ENCODE assay signal across 19 cellular contexts in the genomic region with DNA sequence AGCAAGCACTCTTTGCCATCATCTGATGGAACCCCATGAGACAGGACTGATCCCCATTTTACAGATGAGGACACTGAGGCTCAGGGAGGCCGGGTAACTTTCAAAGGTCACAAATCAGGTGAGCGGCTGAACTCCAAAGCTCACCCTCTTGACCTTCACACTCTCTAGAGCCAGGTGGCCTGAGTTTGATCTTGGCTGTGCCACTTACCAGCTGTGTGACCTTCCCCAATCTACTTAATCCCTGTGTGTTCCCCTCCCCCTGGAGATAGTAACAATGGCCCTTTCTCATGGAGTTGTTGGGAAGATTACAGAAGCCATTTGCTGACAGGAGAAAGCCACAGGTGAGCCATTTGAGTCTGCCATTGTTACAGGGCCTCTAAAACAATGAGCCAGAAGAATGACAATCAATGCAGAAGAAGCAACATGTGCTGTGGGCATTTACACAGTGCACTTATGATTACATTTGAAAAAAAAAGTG. TPM values are rescaled to one million over a fixed set of nuclear protein-coding genes. Genes with fewer than 3 reads are reported as not detected.
A peak's percentile ranks its signal among the peaks of the same experiment; 100 is the strongest.
DNase-seq lines count a peak whose midpoint lies in the region; ATAC-seq, FAIRE-seq and TF ChIP-seq lines count a peak whose summit lies in the region.
"Had no signal": no experiment of that assay in that cellular context is flagged by ENCODE, and none has a peak within 500 bp of the region (broad histone marks: within the 10 kb centered on the region; RNA-seq: fewer than 3 reads in every experiment).

No MANE protein-coding gene starts in this region.

- no peak overlapping the region for H2AFZ ChIP-seq in H1 (ENCODE audit: low read length)
- no peak overlapping the region for H2AFZ ChIP-seq in neural progenitor cell (replicated peaks)

- no peak overlapping the region for H2BK120ac ChIP-seq in H1 (replicated peaks; ENCODE audit: low read depth, low read length)

- peaks cover 2% of the 10 kb centered on the region for H3K27me3 Mint-ChIP-seq in neural progenitor cell (ENCODE audit: insufficient read depth, low read depth)

- no peak overlapping the region for H3K18ac ChIP-seq in H1 (ENCODE audit: extremely low read depth, low read length)

- H3K4me1 Mint-ChIP-seq in neural progenitor cell = peaks cover 29% of the 10 kb centered on the region

- H4K5ac ChIP-seq in H1 (ENCODE audit: insufficient read length, low read depth, low read length) = no peak overlapping the region

- 62% methylated on average over 2 of the region's 2 CpGs; no CpG with 5 or more reads in 1 of the 2 experiments for WGBS in H1 (ENCODE audit: extremely low coverage in 1 of 2, insufficient coverage in 1 of 2, insufficient read length in 1 of 2, insufficient replicate concordance in 2 of 2, low coverage in 1 of 2, low lambda C conversion rate in 2 of 2, missing lambda C conversion rate in 1 of 2), 2 experiments

- H2BK5ac ChIP-seq in H1 (ENCODE audit: low read depth, low read length) = peak overlapping the region; percentile 21; the same call in 1 of the 2 replicates

- H3K23ac ChIP-seq in H1 (ENCODE audit: insufficient read length) = no peak overlapping the region

- H4K20me1 ChIP-seq in H1 (replicated peaks in 1 of 2; ENCODE audit: control insufficient read depth in 1 of 2, insufficient read depth in 2 of 2, low read length in 2 of 2) (no peaks in the 10 kb centered on the region), neural progenitor cell (ENCODE audit: low read depth) (peaks cover 16% of the 10 kb centered on the region)
- H4K20me1 ChIP-seq: BLaER1 treated with 17β-estradiol and CSF1 and Interleukin-3, amounts not matched to agents 10 nM and 100 nM had no signal

- ATAC-seq in HG02610 (IDR thresholded peaks at IDR 0.05; ENCODE audit: unreplicated experiment) = no peak
- ATAC-seq: PC-3 had no signal

- H3K4me1 ChIP-seq in H1 (replicated peaks in 1 of 4; ENCODE audit: control insufficient read depth in 3 of 4, insufficient read depth in 4 of 4, low read length in 3 of 4) (peaks cover 4 to 14% (median 8%) of the 10 kb centered on the region in 4 experiments), neural progenitor cell (peaks cover 8% of the 10 kb centered on the region)
- H3K4me1 ChIP-seq: SJSA1 had no signal

- CTCF ChIA-PET in H1 (lab: Charles Lee; ENCODE audit: partially characterized antibody) = no interaction called here

- H3K27ac ChIP-seq in H1 (ENCODE audit: low read depth, low read length) (no peak overlapping the region), neural progenitor cell (no peak overlapping the region)
- H3K27ac ChIP-seq: BLaER1 treated with 17β-estradiol and CSF1 and Interleukin-3, amounts not matched to agents 10 nM and 100 nM; SJSA1 had no signal

- POLR2A ChIA-PET in H1 (lab: Charles Lee; ENCODE audit: partially characterized antibody) = interaction anchor here (0.6 to 2.2 kb wide), 3 partner anchors 10 to 91 kb away, joined by 3 to 4 read pairs (median 3); no protein-coding TSS in a partner anchor

- peak; percentile 60 to 99 for TF ChIP-seq EP300 in H1 (IDR thresholded peaks at IDR 0.05; ENCODE audit: borderline replicate concordance in 1 of 2, low read depth in 2 of 2, low read length in 2 of 2)

- TF ChIP-seq RAD21 in H1 (IDR thresholded peaks at IDR 0.05 in 1 of 2, conservative IDR thresholded peaks at IDR 0.05 in 1 of 2; ENCODE audit: low read depth in 2 of 2, low read length in 2 of 2) = no peak; a peak in 1 of 4 replicates

- H4K8ac ChIP-seq in H1 (ENCODE audit: extremely low read depth, insufficient read depth, low read length) = no peak overlapping the region; the same call in 1 of the 2 replicates

- H2AK5ac ChIP-seq in H1 (ENCODE audit: low read depth, low read length) = no peak overlapping the region

- H3K4me3 ChIP-seq in H1 (ENCODE audit: extremely low read depth in 1 of 4, insufficient read depth in 2 of 4, low read depth in 3 of 4, low read length in 4 of 4) (no peak overlapping the region), neural progenitor cell (no peak overlapping the region)
- H3K4me3 ChIP-seq: BLaER1 treated with 17β-estradiol and CSF1 and Interleukin-3, amounts not matched to agents 10 nM and 100 nM; SJSA1 had no signal

- H3F3A ChIP-seq in neural progenitor cell (ENCODE audit: low read depth) = no peaks in the 10 kb centered on the region

- H2BK12ac ChIP-seq in H1 (ENCODE audit: low read depth, low read length) = peak overlapping the region; percentile 69; the same call in 1 of the 2 replicates

- H3K9ac ChIP-seq in H1 (replicated peaks in 1 of 4; ENCODE audit: extremely low read depth in 1 of 4, low read depth in 3 of 4, low read length in 3 of 4) (no peak overlapping the region), neural progenitor cell (no peak overlapping the region)
- H3K9ac ChIP-seq: BLaER1 treated with 17β-estradiol and CSF1 and Interleukin-3, amounts not matched to agents 10 nM and 100 nM had no signal

- peak; percentile 98 for FAIRE-seq in H1 (lab: Jason Lieb, UNC)
- FAIRE-seq: GM19239 had no signal

- no peaks in the 10 kb centered on the region for H3K9me3 Mint-ChIP-seq in neural progenitor cell

- peaks cover 35% of the 10 kb centered on the region for H3K36me3 Mint-ChIP-seq in neural progenitor cell

- peaks cover 4 to 47% (median 18%) of the 10 kb centered on the region in 4 experiments; a peak in 6 of 7 replicates for H3K27me3 ChIP-seq in H1 (replicated peaks in 1 of 4; ENCODE audit: control insufficient read depth in 3 of 4, extremely low read depth in 1 of 4, insufficient read depth in 3 of 4, low read length in 3 of 4)
- H3K27me3 ChIP-seq in neural progenitor cell = peaks cover 16% of the 10 kb centered on the region
- H3K27me3 ChIP-seq: BLaER1 treated with 17β-estradiol and CSF1 and Interleukin-3, amounts not matched to agents 10 nM and 100 nM had no signal

- H3K36me3 ChIP-seq in H1 (ENCODE audit: control insufficient read depth in 2 of 4, insufficient read depth in 4 of 4, low read length in 3 of 4) (no peaks in the 10 kb centered on the region; a peak in 1 of 8 replicates), neural progenitor cell (no peaks in the 10 kb centered on the region)
- H3K36me3 ChIP-seq: BLaER1 treated with 17β-estradiol and CSF1 and Interleukin-3, amounts not matched to agents 10 nM and 100 nM; SJSA1 had no signal

- H3K4me2 ChIP-seq in H1 (ENCODE audit: insufficient read depth in 1 of 2, low read depth in 2 of 2, low read length in 2 of 2) = peak overlapping the region in 1 of 2 experiments; percentile 27; a peak in 1 of 4 replicates
- no peak overlapping the region for H3K4me2 ChIP-seq in neural progenitor cell
- H3K4me2 ChIP-seq: BLaER1 treated with 17β-estradiol and CSF1 and Interleukin-3, amounts not matched to agents 10 nM and 100 nM had no signal

- no peak overlapping the region for H3K4me3 Mint-ChIP-seq in neural progenitor cell

- H2BK15ac ChIP-seq in H1 (ENCODE audit: low read length) = no peak overlapping the region

- H3K79me2 ChIP-seq in H1 (ENCODE audit: control insufficient read depth in 1 of 2, insufficient read depth in 2 of 2, low read length in 2 of 2) = no peaks in the 10 kb centered on the region
- peaks cover 7% of the 10 kb centered on the region for H3K79me2 ChIP-seq in neural progenitor cell (ENCODE audit: low read depth)

- no peaks in the 10 kb centered on the region for H3K9me3 ChIP-seq in H1 (ENCODE audit: insufficient read depth in 2 of 2, low read depth in 1 of 2, low read length in 1 of 2)
- H3K9me3 ChIP-seq in neural progenitor cell (ENCODE audit: low read depth) = no peaks in the 10 kb centered on the region
- H3K9me3 ChIP-seq: BLaER1 treated with 17β-estradiol and CSF1 and Interleukin-3, amounts not matched to agents 10 nM and 100 nM; SJSA1 had no signal

- TF ChIP-seq POLR2A in H1 (IDR thresholded peaks at IDR 0.05; ENCODE audit: control extremely low read depth in 1 of 2, low read depth in 2 of 2, low read length in 2 of 2) = no peak

- no peak overlapping the region for H3K4ac ChIP-seq in H1 (replicated peaks; ENCODE audit: insufficient read length, low read depth, low read length)

- DNase-seq in NCI-H1417 (lab: John Stamatoyannopoulos, UW) = peak in 2 of 3 experiments; percentile 4 to 17
- DNase-seq in NCI-H1417 treated with DMSO at 0.1 percent for 48 hours (lab: John Stamatoyannopoulos, UW) = no peak
- peak; percentile 91 for DNase-seq in NCI-H345 (lab: John Stamatoyannopoulos, UW)
- peak; percentile 55 to 66 for DNase-seq in H1 (ENCODE audit: low read depth in 1 of 2, low spot score in 2 of 2)
- peak; percentile 18 for DNase-seq in neural progenitor cell (ENCODE audit: low spot score)
- DNase-seq in D341Med (ENCODE audit: low spot score) = no peak
- no peak for DNase-seq in NCI-H2029 (lab: John Stamatoyannopoulos, UW)
- DNase-seq: 8988T; DMS153; HCEC 1CT; NCI-H1436; NCI-H2171 treated with DMSO at 0.1 percent for 48 hours; NCI-H510A treated with DMSO at 0.1 percent for 48 hours; NK-92 treated with Interleukin-12 subunit alpha and Interleukin-12 subunit beta, amount 100 ng/mL, for 24 hours; PC-3 had no signal

- TF ChIP-seq CTCF in H1 (IDR thresholded peaks at IDR 0.05; ENCODE audit: control extremely low read depth in 1 of 3, insufficient read depth in 1 of 3, low read depth in 1 of 3, low read length in 3 of 3) (no peak), neural progenitor cell (IDR thresholded peaks at IDR 0.05) (no peak)

- H3K14ac ChIP-seq in H1 (ENCODE audit: insufficient read length) = no peak overlapping the region

- no peaks in the 10 kb centered on the region; the same call in 1 of the 2 replicates for H3K23me2 ChIP-seq in H1 (ENCODE audit: low read depth, low read length)

- peaks cover 8% of the 10 kb centered on the region for H3K79me1 ChIP-seq in H1 (ENCODE audit: low read depth, low read length)

- H3K56ac ChIP-seq in H1 (replicated peaks; ENCODE audit: insufficient read length, low read depth, low read length) = no peak overlapping the region

- H3K27ac Mint-ChIP-seq in neural progenitor cell = no peak overlapping the region

- H2BK20ac ChIP-seq in H1 (ENCODE audit: low read length) = peak overlapping the region; percentile 44; the same call in 1 of the 2 replicates

- H4K91ac ChIP-seq in H1 (replicated peaks; ENCODE audit: insufficient read length, low read length) = peak overlapping the region; percentile 67

TF ChIP-seq in H1, 55 proteins besides CTCF, POLR2A, EP300 and RAD21 (continues in another document):
- peak; percentile 98 for TF ChIP-seq CTBP2 (IDR thresholded peaks at IDR 0.05; ENCODE audit: borderline replicate concordance, insufficient read depth, insufficient read length, low read length)

RNA-seq across cellular contexts. Expression of a gene that starts 34.5 kb away (rescaled TPM):
- total RNA-seq in H1 (2021; fragmentation: NEBNext Ultra II Directional; extraction: Animal tissue kit (Norgen Biotek cat#: 25700)) = 7.2 and 9.2 TPM in 2 replicates
- 14.7 and 29.5 TPM in 2 replicates for polyA plus RNA-seq in H1 (2011; rRNA removed)
- 19.0 TPM for polyA plus RNA-seq in H1 (2011; cell fraction: cytosol; rRNA removed)
- 26.5 TPM for polyA plus RNA-seq in H1 (2011; cell fraction: nucleus; rRNA removed)
- polyA plus RNA-seq in H1 (2012, experiment 1 of 2) = 4.3 to 11.0 TPM (median 8.6 TPM) in 4 replicates
- polyA plus RNA-seq in H1 (2012, experiment 2 of 2) = 4.3 TPM
- 8.0 TPM for polyA plus RNA-seq in H1 (2013, experiment 1 of 2)
- polyA plus RNA-seq in H1 (2013, experiment 2 of 2) = 9.6 TPM
- 6.7 and 12.4 TPM in 2 replicates for polyA minus RNA-seq in H1 (2011; rRNA and poly(A)+ RNA removed)
- polyA minus RNA-seq in H1 (2011; cell fraction: cytosol; rRNA and poly(A)+ RNA removed) = 14.2 TPM
- 13.2 TPM for polyA minus RNA-seq in H1 (2011; cell fraction: nucleus; rRNA and poly(A)+ RNA removed)
- total RNA-seq in neural progenitor cell (ENCODE audit: low replicate concordance) = 11.2 and 31.1 TPM in 2 replicates
- total RNA-seq: PC-3, SJSA1 had no signal

Comparison
In these comparisons a context has a peak if more than half of its experiments do, and no peak if none do; other contexts are left out.
1. DNase-seq: peak in NCI-H1417 (2 of 3), NCI-H345 (single experiment), H1 (2 of 2) and neural progenitor cell (single experiment); none in NCI-H1417 treated with DMSO at 0.1 percent for 48 hours (single experiment), D341Med (single experiment) and NCI-H2029 (single experiment).